In the genomic region with DNA sequence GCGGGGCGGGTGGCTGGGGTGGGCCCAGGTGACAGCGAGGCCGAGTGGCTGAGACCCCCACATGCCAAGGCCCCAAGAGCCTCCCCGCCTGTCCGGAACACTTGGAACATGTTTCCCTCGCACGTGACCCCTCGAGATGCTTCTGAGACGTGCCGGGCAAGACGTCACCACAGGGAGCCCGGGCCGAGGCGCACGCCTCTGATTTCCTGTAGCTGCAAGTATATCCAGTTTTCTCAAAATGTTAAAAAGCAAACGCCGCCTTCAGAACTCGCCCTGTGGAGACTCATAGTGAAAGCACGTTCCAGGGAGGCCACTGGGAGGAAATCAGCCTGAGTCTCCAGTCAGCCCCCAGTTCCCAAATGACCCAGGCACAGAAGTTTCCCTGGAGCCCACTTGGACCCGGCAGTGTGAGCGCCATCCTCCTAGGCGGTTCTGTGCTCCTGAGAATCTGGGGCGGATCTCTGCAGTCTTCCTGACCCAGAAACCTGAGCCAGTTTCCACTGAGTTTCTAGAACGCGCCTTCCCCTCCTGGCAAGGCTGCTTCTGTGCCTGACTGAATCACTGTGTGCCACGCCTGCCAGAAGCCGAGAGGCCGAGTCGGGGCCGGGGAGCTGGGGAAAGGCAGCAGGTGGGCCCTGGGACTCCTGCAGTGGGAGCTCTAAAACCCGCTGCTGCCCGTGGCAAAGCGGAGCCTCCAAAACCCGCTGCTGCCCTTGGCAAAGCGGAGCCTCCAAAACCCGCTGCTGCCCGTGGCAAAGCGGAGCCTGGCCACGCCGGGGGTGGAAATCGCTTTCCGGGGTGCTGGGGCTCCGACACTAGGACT, we compare ENCODE assay signal across 13 cellular contexts.
DNase-seq lines count a peak whose midpoint lies in the region; ATAC-seq lines count a peak whose summit lies in the region.
"Had no signal": no experiment of that assay in that cellular context is flagged by ENCODE, and none has a peak within 500 bp of the region (broad histone marks: within the 10 kb centered on the region; RNA-seq: fewer than 3 reads in every experiment).

No MANE protein-coding gene starts in this region.

- ATAC-seq in Right ventricle myocardium inferior (no peak), aorta (ENCODE audit: low FRiP score) (no peak), HG02588 (IDR thresholded peaks at IDR 0.05; ENCODE audit: unreplicated experiment) (no peak)
- ATAC-seq: natural killer cell had no signal

- DNase-seq in Right ventricle myocardium inferior (ENCODE audit: missing footprints) (peak; percentile 64), cardiac septum (ENCODE audit: low spot score) (no peak), middle frontal gyrus (ENCODE audit: extremely low spot score, low spot score) (peak; percentile 40), aorta (peak; percentile 53 to 79), germinal center (ENCODE audit: low spot score) (no peak), NCI-H2107 treated with DMSO at 0.1 percent for 48 hours (lab: John Stamatoyannopoulos, UW; ENCODE audit: unreplicated experiment) (no peak)
- DNase-seq: activated naive CD8-positive, alpha-beta T cell treated with anti-CD3 and anti-CD28 coated beads for 36 hours; MM.1S; natural killer cell; small intestine; WERI-Rb-1 had no signal

- H3K9me3 ChIP-seq in esophagus (ENCODE audit: control insufficient read depth in 2 of 2, insufficient read depth in 1 of 2, low read depth in 1 of 2, low read length in 1 of 2) (no peaks in the 10 kb centered on the region), aorta (ENCODE audit: control insufficient read depth, low read length) (no peaks in the 10 kb centered on the region)

- peaks cover 2 to 3% of the 10 kb centered on the region in 2 donors for H3K4me1 ChIP-seq in esophagus (ENCODE audit: control insufficient read depth in 2 of 2, insufficient read depth in 2 of 2, low read length in 1 of 2)
- no peaks in the 10 kb centered on the region for H3K4me1 ChIP-seq in aorta (ENCODE audit: control insufficient read depth in 1 of 2, insufficient read depth in 2 of 2, low read length in 2 of 2)

- H3K36me3 ChIP-seq in esophagus (ENCODE audit: control insufficient read depth in 2 of 2, insufficient read depth in 2 of 2, low read length in 1 of 2) (peaks cover 0 to 36% of the 10 kb centered on the region in 2 donors), aorta (ENCODE audit: control insufficient read depth in 1 of 2, insufficient read depth in 2 of 2, low read length in 1 of 2) (peaks cover 0 to 3% of the 10 kb centered on the region in 2 donors)

- 71 to 81% methylated on average over 44 of the region's 44 CpGs for WGBS in esophagus, 2 donors
- WGBS in aorta, 2 donors, result 88 to 89% methylated on average over 44 of the region's 44 CpGs

- H3K27me3 ChIP-seq in esophagus (ENCODE audit: control insufficient read depth in 1 of 2, insufficient read depth in 2 of 2, low read length in 2 of 2) (no peaks in the 10 kb centered on the region), aorta (ENCODE audit: control insufficient read depth in 1 of 2, insufficient read depth in 2 of 2, low read length in 1 of 2) (no peaks in the 10 kb centered on the region)

- H3K27ac ChIP-seq in esophagus (ENCODE audit: low read depth in 2 of 2, low read length in 1 of 2) (peak overlapping the region; percentile 66 to 80), aorta (ENCODE audit: low read depth in 1 of 2, low read length in 2 of 2) (no peak overlapping the region)
- H3K27ac ChIP-seq: WERI-Rb-1 had no signal

- H3K4me3 ChIP-seq in esophagus (ENCODE audit: low read depth in 1 of 2, low read length in 2 of 2) (no peak overlapping the region), aorta (ENCODE audit: low read length in 2 of 2) (no peak overlapping the region)

- intact Hi-C loops in Right ventricle myocardium inferior (cut with DNase I), result no loop called here
- intact Hi-C loops in cardiac septum (cut with DNase I), result no loop called here
- intact Hi-C loops in aorta (cut with DNase I), result no loop called here

Comparison
In these comparisons a context has a peak if more than half of its experiments do, and no peak if none do; other contexts are left out.
1. DNase-seq: peak in Right ventricle myocardium inferior (single experiment), middle frontal gyrus (single experiment) and aorta (2 of 2); none in cardiac septum (single experiment), germinal center (single experiment) and NCI-H2107 treated with DMSO at 0.1 percent for 48 hours (single experiment).
2. H3K27ac ChIP-seq: peak in esophagus (2 of 2); none in aorta (0 of 2).